ENCODE assay signal across 8 cellular contexts in the genomic region with DNA sequence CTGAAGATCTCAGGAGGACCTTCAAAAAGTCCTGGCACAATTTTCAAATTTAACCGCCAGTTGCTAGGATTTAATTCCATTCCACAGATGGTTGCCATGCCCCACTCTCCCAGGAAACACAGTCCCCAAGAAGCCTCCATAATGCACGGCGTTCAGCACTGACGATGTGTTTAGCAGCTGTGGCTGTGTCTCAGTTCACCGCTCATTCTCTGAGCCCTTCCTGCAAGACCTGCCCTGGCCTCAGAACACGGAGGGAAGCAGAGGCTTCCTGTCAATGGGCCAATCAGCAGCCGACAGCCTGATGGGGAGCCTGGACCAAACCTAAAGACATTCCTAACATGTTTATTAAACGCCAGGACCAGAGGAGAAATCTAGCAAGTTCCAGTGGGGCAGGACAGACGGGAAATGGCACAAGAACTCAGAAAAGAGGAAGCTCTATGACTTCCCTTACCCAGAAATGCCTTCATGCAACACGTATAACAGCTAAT. TPM values are rescaled to one million over a fixed set of nuclear protein-coding genes. Genes with fewer than 3 reads are reported as not detected.
DNase-seq lines count a peak whose midpoint lies in the region; ATAC-seq and TF ChIP-seq lines count a peak whose summit lies in the region.

No MANE protein-coding gene starts in this region.

- 0 out of 2 replicates have a peak, but pooled peaks cover 8% of the 10 kb centered on the region for H3F3A ChIP-seq in OCI-LY1 (ENCODE audit: insufficient read depth, low read length)

- H3K79me2 ChIP-seq in OCI-LY1 (ENCODE audit: insufficient read depth, low read length), result no peaks in the 10 kb centered on the region

- peak overlapping the region; percentile 89 for H3K27ac ChIP-seq in OCI-LY1 (ENCODE audit: low read depth, low read length, poor library complexity, severe bottlenecking)
- no peak overlapping the region for H3K27ac ChIP-seq in foreskin keratinocyte
- H3K27ac ChIP-seq in sigmoid colon, result peak overlapping the region in 1 of 4 donors; percentile 2

- intact Hi-C loops in sigmoid colon (cut with DNase I), result no loop called here

- H3K9me2 ChIP-seq in OCI-LY1 (ENCODE audit: low read depth, low read length), result no peaks in the 10 kb centered on the region

- DNase-seq in CD1c-positive myeloid dendritic cell (ENCODE audit: extremely low spot score), result peak; percentile 65
- DNase-seq in foreskin keratinocyte, result peak in 1 of 2 donors; percentile 17
- DNase-seq in sigmoid colon, result peak; percentile 50
- no peak for DNase-seq in midbrain (lab: John Stamatoyannopoulos, UW)
- DNase-seq in COLO829 (ENCODE audit: low spot score), result no peak
- DNase-seq in H4 (ENCODE audit: low spot score), result no peak

- H3K9me3 ChIP-seq in OCI-LY1 (ENCODE audit: low read length) (no peaks in the 10 kb centered on the region), sigmoid colon (no peaks in the 10 kb centered on the region)

- ATAC-seq in GM21576 (IDR thresholded peaks at IDR 0.05; ENCODE audit: unreplicated experiment) (peak; percentile 82), foreskin keratinocyte (peak; percentile 53)

- 31 to 53% methylated on average over 10 of the region's 10 CpGs for WGBS in sigmoid colon, 2 donors

- H3K36me3 ChIP-seq in OCI-LY1 (ENCODE audit: insufficient read depth, low read length) (no peaks in the 10 kb centered on the region), sigmoid colon (no peaks in the 10 kb centered on the region)

- H3K4me3 ChIP-seq in OCI-LY1 (ENCODE audit: low read depth, low read length, poor library complexity, severe bottlenecking) (peak overlapping the region; percentile 50), sigmoid colon (no peak overlapping the region)

- peak overlapping the region; percentile 62 for H3K9ac ChIP-seq in OCI-LY1 (ENCODE audit: low read length)

- H3K27me3 ChIP-seq in OCI-LY1 (ENCODE audit: insufficient read depth, low read length), result no peaks in the 10 kb centered on the region
- H3K27me3 ChIP-seq in foreskin keratinocyte, result no peaks in the 10 kb centered on the region
- H3K27me3 ChIP-seq in sigmoid colon, result no peaks in the 10 kb centered on the region

- H3K4me2 ChIP-seq in OCI-LY1 (ENCODE audit: low read length), result peak overlapping the region; percentile 69

- peak overlapping the region; percentile 66; the same call in 1 of the 2 replicates for H2AFZ ChIP-seq in OCI-LY1 (ENCODE audit: low read length)

- TF ChIP-seq POLR2A in sigmoid colon (IDR thresholded peaks at IDR 0.05), result no peak

- no peak for TF ChIP-seq EP300 in sigmoid colon (IDR thresholded peaks at IDR 0.05)

- no peak for TF ChIP-seq CTCF in OCI-LY1 (IDR thresholded peaks at IDR 0.05; ENCODE audit: low read length)
- no peak for TF ChIP-seq CTCF in foreskin keratinocyte (conservative IDR thresholded peaks at IDR 0.05)
- no peak for TF ChIP-seq CTCF in sigmoid colon (IDR thresholded peaks at IDR 0.05)

- H3K4me1 ChIP-seq in OCI-LY1 (ENCODE audit: insufficient read depth, low read length, severe bottlenecking) (peaks cover 79% of the 10 kb centered on the region), foreskin keratinocyte (peaks cover 3% of the 10 kb centered on the region), sigmoid colon (peaks cover 0 to under 1% (median 0%) of the 10 kb centered on the region in 4 donors)

- no peaks in the 10 kb centered on the region for H4K20me1 ChIP-seq in OCI-LY1 (ENCODE audit: insufficient read depth, low read length)

RNA-seq across cellular contexts. Expression of a gene that starts 4.9 kb away (rescaled TPM):
- total RNA-seq in foreskin keratinocyte (0.04 TPM in 1 of 2 replicates, not detected in the other), sigmoid colon (under 1 TPM in 3 of 4 donors, not detected in 1; under 0.01 to 0.16 (median 0.14) TPM)
- polyA plus RNA-seq in foreskin keratinocyte (not detected in 2 replicates), sigmoid colon (under 1 TPM; under 0.01 to 0.07 (median under 0.01) TPM)
- total RNA-seq in H4 (2014; rRNA removed; shearing (Covaris generic)), result 0.14 TPM in 1 of 2 replicates, not detected in the other

RNA-seq across cellular contexts. Expression of a gene that starts 53.8 kb away (rescaled TPM):
- total RNA-seq in foreskin keratinocyte (32.9 and 36.1 TPM in 2 replicates), sigmoid colon (1 to 10 TPM in 2 of 4 donors, under 1 TPM in 2; 0.33 to 2.5 (median 0.83) TPM)
- polyA plus RNA-seq in foreskin keratinocyte (23.5 and 31.6 TPM in 2 replicates), sigmoid colon (1 to 10 TPM; 2.4 to 9.2 (median 6.7) TPM)
- 41.1 and 44.2 TPM in 2 replicates for total RNA-seq in H4 (2014; rRNA removed; shearing (Covaris generic))

RNA-seq across cellular contexts. Expression of a gene that starts 54.3 kb away (rescaled TPM):
- total RNA-seq in foreskin keratinocyte, result 83.3 and 84.8 TPM in 2 replicates
- polyA plus RNA-seq in foreskin keratinocyte, result 34.1 and 39.7 TPM in 2 replicates
- total RNA-seq in sigmoid colon, result 10 to 100 TPM; 44.4 to 61.8 (median 59.2) TPM
- polyA plus RNA-seq in sigmoid colon, result 10 to 100 TPM; 28.7 to 43.7 (median 43.2) TPM
- 105 and 111 TPM in 2 replicates for total RNA-seq in H4 (2014; rRNA removed; shearing (Covaris generic))

Comparison
In these comparisons a context has a peak if more than half of its experiments do, and no peak if none do; other contexts are left out.
1. DNase-seq: peak in CD1c-positive myeloid dendritic cell (single experiment) and sigmoid colon (single experiment); none in midbrain (single experiment), COLO829 (single experiment) and H4 (single experiment).